Comparison of ENCODE assay signal across 8 cellular contexts in genomic region chr11:61792310-61793083, GRCh38. TPM values are rescaled to one million over a fixed set of nuclear protein-coding genes. Genes with fewer than 3 reads are reported as not detected.
DNase-seq lines count a peak whose midpoint lies in the region; ATAC-seq and TF ChIP-seq lines count a peak whose summit lies in the region.

Gene FEN1, plus strand, starts transcription at chr11:61792911. Its CDS starts 2,451 bp downstream, at chr11:61795362.
Gene TMEM258, minus strand, starts transcription at chr11:61792599. Its CDS starts 41 bp downstream, at chr11:61792558.

- no peaks in the 10 kb centered on the region for H3K27me3 Mint-ChIP-seq in activated naive CD8-positive, alpha-beta T cell treated with anti-CD3 and anti-CD28 coated beads, Interleukin-2, amount 10 ng/mL, durations not matched to agents 7 days and 5 days

- intact Hi-C loops in Right ventricle myocardium inferior (cut with DNase I): loop anchor here (2.0 kb wide), 2 partner anchors 290 to 316 kb away; no protein-coding TSS in a partner anchor

- H3K27me3 ChIP-seq in SU-DHL-6 (ENCODE audit: low read length): no peaks in the 10 kb centered on the region
- no peaks in the 10 kb centered on the region for H3K27me3 ChIP-seq in parathyroid adenoma (ENCODE audit: control insufficient read depth, insufficient read depth, low read length)
- no peaks in the 10 kb centered on the region for H3K27me3 ChIP-seq in tibial nerve

- peak within 1 kb of the TSS; percentile 86 for H2AFZ ChIP-seq in SU-DHL-6 (ENCODE audit: low read depth, low read length, severe bottlenecking)
- peak within 1 kb of the TSS; percentile 93 for H2AFZ ChIP-seq in parathyroid adenoma

- H3K9me3 Mint-ChIP-seq in activated naive CD8-positive, alpha-beta T cell treated with anti-CD3 and anti-CD28 coated beads, Interleukin-2, amount 10 ng/mL, durations not matched to agents 7 days and 5 days: no peaks in the 10 kb centered on the region

- TF ChIP-seq POLR2A in GM10847 (IDR thresholded peaks at IDR 0.05; ENCODE audit: extremely low read depth, insufficient read length) (peak; percentile 78), tibial nerve (IDR thresholded peaks at IDR 0.05) (peak; percentile 82 to 89)

- TF ChIP-seq EP300 in tibial nerve (IDR thresholded peaks at IDR 0.05): peak; percentile 82 to 98

- no peaks in the 10 kb centered on the region for H3K9me2 ChIP-seq in SU-DHL-6 (replicated peaks; ENCODE audit: insufficient read depth, low read length)

- peak within 1 kb of the TSS; percentile 94 for H3K4me2 ChIP-seq in SU-DHL-6 (ENCODE audit: low read depth, low read length, poor library complexity, severe bottlenecking)
- H3K4me2 ChIP-seq in parathyroid adenoma (ENCODE audit: low read length): peak within 1 kb of the TSS; percentile 87

- DNase-seq in NCI-H1105 treated with DMSO at 0.1 percent for 48 hours (lab: John Stamatoyannopoulos, UW): peak; percentile 91
- DNase-seq in activated naive CD8-positive, alpha-beta T cell treated with anti-CD3 and anti-CD28 coated beads, Interleukin-2, amount 10 ng/mL, durations not matched to agents 7 days and 5 days: peak; percentile 92
- DNase-seq in Right ventricle myocardium inferior (ENCODE audit: missing footprints): peak; percentile 95
- peak; percentile 81 to 89 for DNase-seq in tibial nerve (ENCODE audit: low spot score in 2 of 2)

- peaks cover 29% of the 10 kb centered on the region for H3K36me3 Mint-ChIP-seq in activated naive CD8-positive, alpha-beta T cell treated with anti-CD3 and anti-CD28 coated beads, Interleukin-2, amount 10 ng/mL, durations not matched to agents 7 days and 5 days

- H3K4me1 Mint-ChIP-seq in activated naive CD8-positive, alpha-beta T cell treated with anti-CD3 and anti-CD28 coated beads, Interleukin-2, amount 10 ng/mL, durations not matched to agents 7 days and 5 days: peaks cover 49% of the 10 kb centered on the region

- 0% methylated on average over 50 of the region's 61 CpGs for WGBS in tibial nerve, 2 donors

- H3K79me2 ChIP-seq in SU-DHL-6 (ENCODE audit: insufficient read depth, low read length) (peaks cover 69% of the 10 kb centered on the region), parathyroid adenoma (peaks cover 3% of the 10 kb centered on the region)

- H3F3A ChIP-seq in SU-DHL-6 (ENCODE audit: insufficient read depth): peaks cover 5% of the 10 kb centered on the region

- TF ChIP-seq CTCF in SU-DHL-6 (IDR thresholded peaks at IDR 0.05; ENCODE audit: insufficient read depth, low read length, poor library complexity, severe bottlenecking) (no peak), parathyroid adenoma (IDR thresholded peaks at IDR 0.05) (no peak), tibial nerve (IDR thresholded peaks at IDR 0.05) (peak in 2 of 5 experiments; percentile 51 to 62)

- H3K4me3 ChIP-seq in SU-DHL-6 (ENCODE audit: insufficient read depth, low read length, poor library complexity, severe bottlenecking) (peak within 1 kb of the TSS; percentile 92), parathyroid adenoma (ENCODE audit: low read depth, low read length) (peak within 1 kb of the TSS; percentile 92), tibial nerve (peak within 1 kb of the TSS; percentile 59 to 88 (median 82))

- peak within 1 kb of the TSS; percentile 88 for H3K27ac ChIP-seq in SU-DHL-6 (ENCODE audit: low read depth, low read length)
- H3K27ac ChIP-seq in parathyroid adenoma: peak within 1 kb of the TSS; percentile 89
- H3K27ac ChIP-seq in tibial nerve: peak within 1 kb of the TSS; percentile 89 to 100 (median 94)

- H3K27ac Mint-ChIP-seq in activated naive CD8-positive, alpha-beta T cell treated with anti-CD3 and anti-CD28 coated beads, Interleukin-2, amount 10 ng/mL, durations not matched to agents 7 days and 5 days: peak within 1 kb of the TSS; percentile 99

- ATAC-seq in HG02642 (IDR thresholded peaks at IDR 0.05; ENCODE audit: poor library complexity, unreplicated experiment): peak; percentile 87
- ATAC-seq in activated naive CD8-positive, alpha-beta T cell treated with anti-CD3 and anti-CD28 coated beads, Interleukin-2, amount 10 ng/mL, durations not matched to agents 7 days and 5 days (ENCODE audit: low read depth): peak; percentile 91
- peak; percentile 93 for ATAC-seq in Right ventricle myocardium inferior

- peak within 1 kb of the TSS; percentile 93 for H3K9ac ChIP-seq in SU-DHL-6 (ENCODE audit: low read length)
- peak within 1 kb of the TSS; percentile 11 for H3K9ac ChIP-seq in parathyroid adenoma

- H3K4me1 ChIP-seq in parathyroid adenoma: no peaks in the 10 kb centered on the region
- peaks cover 0 to 60% (median 21%) of the 10 kb centered on the region in 4 donors for H3K4me1 ChIP-seq in tibial nerve

- H3K36me3 ChIP-seq in SU-DHL-6 (ENCODE audit: low read length): peaks cover 11% of the 10 kb centered on the region; the same call in 1 of the 2 replicates
- no peaks in the 10 kb centered on the region for H3K36me3 ChIP-seq in parathyroid adenoma (ENCODE audit: control insufficient read depth, insufficient read depth, low read length)
- H3K36me3 ChIP-seq in tibial nerve: peaks cover 0 to 44% (median 8%) of the 10 kb centered on the region in 3 donors

- H4K20me1 ChIP-seq in SU-DHL-6 (ENCODE audit: low read depth, low read length): peaks cover 8% of the 10 kb centered on the region; the same call in 1 of the 2 replicates

- H3K4me3 Mint-ChIP-seq in activated naive CD8-positive, alpha-beta T cell treated with anti-CD3 and anti-CD28 coated beads, Interleukin-2, amount 10 ng/mL, durations not matched to agents 7 days and 5 days: peak within 1 kb of the TSS; percentile 91

- POLR2A ChIA-PET in activated naive CD8-positive, alpha-beta T cell treated with anti-CD3 and anti-CD28 coated beads, Interleukin-2, amount 10 ng/mL, durations not matched to agents 7 days and 5 days (lab: Charles Lee): interaction anchor here (0.6 to 3.7 kb wide), 17 partner anchors 8 to 463 kb away, joined by 3 to 34 read pairs (median 4); partner anchors contain the start of genes CPSF7, FADS1, FADS2 and MYRF

- H3K9me3 ChIP-seq in SU-DHL-6 (ENCODE audit: insufficient read depth, low read length) (no peaks in the 10 kb centered on the region), parathyroid adenoma (ENCODE audit: control insufficient read depth, low read length) (no peaks in the 10 kb centered on the region), tibial nerve (no peaks in the 10 kb centered on the region)

RNA-seq across cellular contexts. Expression of gene FEN1, which starts in this region (rescaled TPM):
- 10 to 100 TPM; 87.1 to 88.7 TPM for total RNA-seq in activated naive CD8-positive, alpha-beta T cell treated with anti-CD3 and anti-CD28 coated beads, Interleukin-2, amount 10 ng/mL, durations not matched to agents 7 days and 5 days
- total RNA-seq in Right ventricle myocardium inferior (7.0 TPM), tibial nerve (10 to 100 TPM in 1 of 4 donors, 1 to 10 TPM in 3; 4.5 to 11.0 (median 4.6) TPM)

RNA-seq across cellular contexts. Expression of gene TMEM258, which starts in this region (rescaled TPM):
- total RNA-seq in activated naive CD8-positive, alpha-beta T cell treated with anti-CD3 and anti-CD28 coated beads, Interleukin-2, amount 10 ng/mL, durations not matched to agents 7 days and 5 days: 100 to 1,000 TPM; 127 to 140 TPM
- total RNA-seq in Right ventricle myocardium inferior (130 TPM), tibial nerve (10 to 100 TPM; 21.9 to 56.7 (median 45.2) TPM)

Comparison
In these comparisons a context has a peak if more than half of its experiments do, and no peak if none do; other contexts are left out.
1. Peak in every context shown above with its lines: DNase-seq, ATAC-seq, H3K4me3 ChIP-seq and H3K27ac ChIP-seq.
2. RNA of gene FEN1 (total RNA-seq): 87.1 to 88.7 TPM in activated naive CD8-positive, alpha-beta T cell treated with anti-CD3 and anti-CD28 coated beads, Interleukin-2, amount 10 ng/mL, durations not matched to agents 7 days and 5 days; 7.0 TPM in Right ventricle myocardium inferior (single experiment) and 4.5 to 11.0 TPM in tibial nerve; every median in the first group is over 4 times any median in the second.